In genomic region chr6:122663981-122664380, GRCh38 we compare ENCODE assay signal across 2 cellular contexts.
A peak's percentile ranks its signal among the peaks of the same experiment; 100 is the strongest.
TF ChIP-seq lines count a peak whose summit lies in the region.

No MANE protein-coding gene starts in this region.

TF ChIP-seq in GM23338, 12 proteins besides CTCF, POLR2A, EP300 and RAD21 (continued from another document):
- TF ChIP-seq, protein P1, sequence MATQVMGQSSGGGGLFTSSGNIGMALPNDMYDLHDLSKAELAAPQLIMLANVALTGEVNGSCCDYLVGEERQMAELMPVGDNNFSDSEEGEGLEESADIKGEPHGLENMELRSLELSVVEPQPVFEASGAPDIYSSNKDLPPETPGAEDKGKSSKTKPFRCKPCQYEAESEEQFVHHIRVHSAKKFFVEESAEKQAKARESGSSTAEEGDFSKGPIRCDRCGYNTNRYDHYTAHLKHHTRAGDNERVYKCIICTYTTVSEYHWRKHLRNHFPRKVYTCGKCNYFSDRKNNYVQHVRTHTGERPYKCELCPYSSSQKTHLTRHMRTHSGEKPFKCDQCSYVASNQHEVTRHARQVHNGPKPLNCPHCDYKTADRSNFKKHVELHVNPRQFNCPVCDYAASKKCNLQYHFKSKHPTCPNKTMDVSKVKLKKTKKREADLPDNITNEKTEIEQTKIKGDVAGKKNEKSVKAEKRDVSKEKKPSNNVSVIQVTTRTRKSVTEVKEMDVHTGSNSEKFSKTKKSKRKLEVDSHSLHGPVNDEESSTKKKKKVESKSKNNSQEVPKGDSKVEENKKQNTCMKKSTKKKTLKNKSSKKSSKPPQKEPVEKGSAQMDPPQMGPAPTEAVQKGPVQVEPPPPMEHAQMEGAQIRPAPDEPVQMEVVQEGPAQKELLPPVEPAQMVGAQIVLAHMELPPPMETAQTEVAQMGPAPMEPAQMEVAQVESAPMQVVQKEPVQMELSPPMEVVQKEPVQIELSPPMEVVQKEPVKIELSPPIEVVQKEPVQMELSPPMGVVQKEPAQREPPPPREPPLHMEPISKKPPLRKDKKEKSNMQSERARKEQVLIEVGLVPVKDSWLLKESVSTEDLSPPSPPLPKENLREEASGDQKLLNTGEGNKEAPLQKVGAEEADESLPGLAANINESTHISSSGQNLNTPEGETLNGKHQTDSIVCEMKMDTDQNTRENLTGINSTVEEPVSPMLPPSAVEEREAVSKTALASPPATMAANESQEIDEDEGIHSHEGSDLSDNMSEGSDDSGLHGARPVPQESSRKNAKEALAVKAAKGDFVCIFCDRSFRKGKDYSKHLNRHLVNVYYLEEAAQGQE (IDR thresholded peaks at IDR 0.05; ENCODE audit: unreplicated experiment) = no peak
- TF ChIP-seq, protein P2, sequence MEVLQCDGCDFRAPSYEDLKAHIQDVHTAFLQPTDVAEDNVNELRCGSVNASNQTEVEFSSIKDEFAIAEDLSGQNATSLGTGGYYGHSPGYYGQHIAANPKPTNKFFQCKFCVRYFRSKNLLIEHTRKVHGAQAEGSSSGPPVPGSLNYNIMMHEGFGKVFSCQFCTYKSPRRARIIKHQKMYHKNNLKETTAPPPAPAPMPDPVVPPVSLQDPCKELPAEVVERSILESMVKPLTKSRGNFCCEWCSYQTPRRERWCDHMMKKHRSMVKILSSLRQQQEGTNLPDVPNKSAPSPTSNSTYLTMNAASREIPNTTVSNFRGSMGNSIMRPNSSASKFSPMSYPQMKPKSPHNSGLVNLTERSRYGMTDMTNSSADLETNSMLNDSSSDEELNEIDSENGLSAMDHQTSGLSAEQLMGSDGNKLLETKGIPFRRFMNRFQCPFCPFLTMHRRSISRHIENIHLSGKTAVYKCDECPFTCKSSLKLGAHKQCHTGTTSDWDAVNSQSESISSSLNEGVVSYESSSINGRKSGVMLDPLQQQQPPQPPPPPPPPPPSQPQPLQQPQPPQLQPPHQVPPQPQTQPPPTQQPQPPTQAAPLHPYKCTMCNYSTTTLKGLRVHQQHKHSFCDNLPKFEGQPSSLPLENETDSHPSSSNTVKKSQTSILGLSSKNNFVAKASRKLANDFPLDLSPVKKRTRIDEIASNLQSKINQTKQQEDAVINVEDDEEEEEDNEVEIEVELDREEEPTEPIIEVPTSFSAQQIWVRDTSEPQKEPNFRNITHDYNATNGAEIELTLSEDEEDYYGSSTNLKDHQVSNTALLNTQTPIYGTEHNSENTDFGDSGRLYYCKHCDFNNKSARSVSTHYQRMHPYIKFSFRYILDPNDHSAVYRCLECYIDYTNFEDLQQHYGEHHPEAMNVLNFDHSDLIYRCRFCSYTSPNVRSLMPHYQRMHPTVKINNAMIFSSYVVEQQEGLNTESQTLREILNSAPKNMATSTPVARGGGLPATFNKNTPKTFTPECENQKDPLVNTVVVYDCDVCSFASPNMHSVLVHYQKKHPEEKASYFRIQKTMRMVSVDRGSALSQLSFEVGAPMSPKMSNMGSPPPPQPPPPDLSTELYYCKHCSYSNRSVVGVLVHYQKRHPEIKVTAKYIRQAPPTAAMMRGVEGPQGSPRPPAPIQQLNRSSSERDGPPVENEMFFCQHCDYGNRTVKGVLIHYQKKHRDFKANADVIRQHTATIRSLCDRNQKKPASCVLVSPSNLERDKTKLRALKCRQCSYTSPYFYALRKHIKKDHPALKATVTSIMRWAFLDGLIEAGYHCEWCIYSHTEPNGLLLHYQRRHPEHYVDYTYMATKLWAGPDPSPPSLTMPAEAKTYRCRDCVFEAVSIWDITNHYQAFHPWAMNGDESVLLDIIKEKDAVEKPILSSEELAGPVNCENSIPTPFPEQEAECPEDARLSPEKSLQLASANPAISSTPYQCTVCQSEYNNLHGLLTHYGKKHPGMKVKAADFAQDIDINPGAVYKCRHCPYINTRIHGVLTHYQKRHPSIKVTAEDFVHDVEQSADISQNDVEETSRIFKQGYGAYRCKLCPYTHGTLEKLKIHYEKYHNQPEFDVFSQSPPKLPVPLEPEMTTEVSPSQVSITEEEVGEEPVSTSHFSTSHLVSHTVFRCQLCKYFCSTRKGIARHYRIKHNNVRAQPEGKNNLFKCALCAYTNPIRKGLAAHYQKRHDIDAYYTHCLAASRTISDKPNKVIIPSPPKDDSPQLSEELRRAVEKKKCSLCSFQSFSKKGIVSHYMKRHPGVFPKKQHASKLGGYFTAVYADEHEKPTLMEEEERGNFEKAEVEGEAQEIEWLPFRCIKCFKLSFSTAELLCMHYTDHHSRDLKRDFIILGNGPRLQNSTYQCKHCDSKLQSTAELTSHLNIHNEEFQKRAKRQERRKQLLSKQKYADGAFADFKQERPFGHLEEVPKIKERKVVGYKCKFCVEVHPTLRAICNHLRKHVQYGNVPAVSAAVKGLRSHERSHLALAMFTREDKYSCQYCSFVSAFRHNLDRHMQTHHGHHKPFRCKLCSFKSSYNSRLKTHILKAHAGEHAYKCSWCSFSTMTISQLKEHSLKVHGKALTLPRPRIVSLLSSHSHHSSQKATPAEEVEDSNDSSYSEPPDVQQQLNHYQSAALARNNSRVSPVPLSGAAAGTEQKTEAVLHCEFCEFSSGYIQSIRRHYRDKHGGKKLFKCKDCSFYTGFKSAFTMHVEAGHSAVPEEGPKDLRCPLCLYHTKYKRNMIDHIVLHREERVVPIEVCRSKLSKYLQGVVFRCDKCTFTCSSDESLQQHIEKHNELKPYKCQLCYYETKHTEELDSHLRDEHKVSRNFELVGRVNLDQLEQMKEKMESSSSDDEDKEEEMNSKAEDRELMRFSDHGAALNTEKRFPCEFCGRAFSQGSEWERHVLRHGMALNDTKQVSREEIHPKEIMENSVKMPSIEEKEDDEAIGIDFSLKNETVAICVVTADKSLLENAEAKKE (CRISPR knock-in tag; IDR thresholded peaks at IDR 0.05) = no peak

TF ChIP-seq in K562, 482 proteins besides CTCF, POLR2A, EP300 and RAD21:
- TF ChIP-seq PKNOX1 (IDR thresholded peaks at IDR 0.05) (peak; percentile 50; the same call in 1 of the 2 replicates), MEIS2 (IDR thresholded peaks at IDR 0.05; ENCODE audit: partially characterized antibody) (peak; percentile 80), ZNF316 (IDR thresholded peaks at IDR 0.05) (peak; percentile 9; the same call in 1 of the 2 replicates), C11orf30 (IDR thresholded peaks at IDR 0.05; ENCODE audit: low read depth) (0 out of 2 replicates have a peak, but pooled peaks have one; percentile 5), YY1 (IDR thresholded peaks at IDR 0.05; ENCODE audit: borderline replicate concordance in 1 of 3, control insufficient read depth in 1 of 3, extremely low read depth in 1 of 3, insufficient read depth in 3 of 3, insufficient read length in 1 of 3, insufficient replicate concordance in 2 of 3, low read depth in 1 of 3, low read length in 2 of 3) (peak in 1 of 3 experiments; percentile 33), NFE2 (IDR thresholded peaks at IDR 0.05; ENCODE audit: low read depth) (peak; percentile 47; the same call in 1 of the 2 replicates), U2AF2 (optimal IDR thresholded peaks at IDR 0.05; ENCODE audit: low read depth, low read length) (no peak), PBX2 (CRISPR knock-in tag; IDR thresholded peaks at IDR 0.05; ENCODE audit: low read depth) (no peak), PBX2 (tag; conservative IDR thresholded peaks at IDR 0.05; ENCODE audit: low read depth) (peak; percentile 88)
- TF ChIP-seq, protein P3, sequence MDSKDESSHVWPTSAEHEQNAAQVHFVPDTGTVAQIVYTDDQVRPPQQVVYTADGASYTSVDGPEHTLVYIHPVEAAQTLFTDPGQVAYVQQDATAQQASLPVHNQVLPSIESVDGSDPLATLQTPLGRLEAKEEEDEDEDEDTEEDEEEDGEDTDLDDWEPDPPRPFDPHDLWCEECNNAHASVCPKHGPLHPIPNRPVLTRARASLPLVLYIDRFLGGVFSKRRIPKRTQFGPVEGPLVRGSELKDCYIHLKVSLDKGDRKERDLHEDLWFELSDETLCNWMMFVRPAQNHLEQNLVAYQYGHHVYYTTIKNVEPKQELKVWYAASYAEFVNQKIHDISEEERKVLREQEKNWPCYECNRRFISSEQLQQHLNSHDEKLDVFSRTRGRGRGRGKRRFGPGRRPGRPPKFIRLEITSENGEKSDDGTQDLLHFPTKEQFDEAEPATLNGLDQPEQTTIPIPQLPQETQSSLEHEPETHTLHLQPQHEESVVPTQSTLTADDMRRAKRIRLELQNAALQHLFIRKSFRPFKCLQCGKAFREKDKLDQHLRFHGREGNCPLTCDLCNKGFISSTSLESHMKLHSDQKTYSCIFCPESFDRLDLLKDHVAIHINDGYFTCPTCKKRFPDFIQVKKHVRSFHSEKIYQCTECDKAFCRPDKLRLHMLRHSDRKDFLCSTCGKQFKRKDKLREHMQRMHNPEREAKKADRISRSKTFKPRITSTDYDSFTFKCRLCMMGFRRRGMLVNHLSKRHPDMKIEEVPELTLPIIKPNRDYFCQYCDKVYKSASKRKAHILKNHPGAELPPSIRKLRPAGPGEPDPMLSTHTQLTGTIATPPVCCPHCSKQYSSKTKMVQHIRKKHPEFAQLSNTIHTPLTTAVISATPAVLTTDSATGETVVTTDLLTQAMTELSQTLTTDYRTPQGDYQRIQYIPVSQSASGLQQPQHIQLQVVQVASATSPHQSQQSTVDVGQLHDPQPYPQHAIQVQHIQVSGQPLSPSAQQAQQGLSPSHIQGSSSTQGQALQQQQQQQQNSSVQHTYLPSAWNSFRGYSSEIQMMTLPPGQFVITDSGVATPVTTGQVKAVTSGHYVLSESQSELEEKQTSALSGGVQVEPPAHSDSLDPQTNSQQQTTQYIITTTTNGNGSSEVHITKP (IDR thresholded peaks at IDR 0.05; ENCODE audit: partially characterized antibody) = no peak
